ENCODE assay signal across 9 cellular contexts in the genomic region with DNA sequence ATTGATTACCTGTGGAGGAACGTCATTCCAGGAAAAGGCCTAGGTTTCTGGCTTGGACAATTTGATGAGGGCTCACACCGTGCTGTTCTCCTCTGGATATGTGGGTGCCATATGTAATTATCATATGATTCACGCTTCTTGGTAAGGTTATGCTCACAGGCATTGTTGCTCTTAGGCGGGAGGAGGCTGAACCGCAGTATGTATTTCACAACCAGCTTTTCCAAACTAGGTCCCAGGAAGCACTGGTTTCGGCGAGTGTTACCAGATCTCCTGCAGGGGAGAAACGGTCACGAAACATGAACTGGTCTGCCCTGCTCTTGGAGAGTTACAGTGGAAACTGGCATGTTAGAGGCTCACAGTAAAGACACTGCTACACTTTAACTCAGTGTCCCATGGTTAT. TPM values are rescaled to one million over a fixed set of nuclear protein-coding genes. Genes with fewer than 3 reads are reported as not detected.
DNase-seq lines count a peak whose midpoint lies in the region; ATAC-seq and TF ChIP-seq lines count a peak whose summit lies in the region.
"Had no signal": no experiment of that assay in that cellular context is flagged by ENCODE, and none has a peak within 500 bp of the region (broad histone marks: within the 10 kb centered on the region; RNA-seq: fewer than 3 reads in every experiment).

No MANE protein-coding gene starts in this region.

- H3K4me3 Mint-ChIP-seq in naive thymus-derived CD8-positive, alpha-beta T cell: peak overlapping the region; percentile 70 to 91 (median 81)

- POLR2A ChIA-PET in naive thymus-derived CD8-positive, alpha-beta T cell (lab: Charles Lee): interaction anchor here (0.7 to 2.4 kb wide), 8 partner anchors 8 to 288 kb away, joined by 3 to 16 read pairs (median 5); a partner anchor contains a TSS

- peak; percentile 21 for TF ChIP-seq CTCF in AG09309 (IDR thresholded peaks at IDR 0.05; ENCODE audit: control insufficient read depth, insufficient read depth, low read depth, low read length, missing control alignments)

- H3K9me3 Mint-ChIP-seq in naive thymus-derived CD8-positive, alpha-beta T cell: peaks cover 0 to 13% (median 0%) of the 10 kb centered on the region in 9 donors

- H3K27ac Mint-ChIP-seq in naive thymus-derived CD8-positive, alpha-beta T cell: peak overlapping the region in 9 of 10 donors; percentile 40 to 94 (median 87)

- H3K36me3 Mint-ChIP-seq in naive thymus-derived CD8-positive, alpha-beta T cell: peaks cover 0 to 4% (median 0%) of the 10 kb centered on the region in 3 donors

- peaks cover 12 to 16% of the 10 kb centered on the region in 2 donors for H3K4me1 ChIP-seq in duodenal mucosa (ENCODE audit: control insufficient read depth in 1 of 2, insufficient read depth in 2 of 2, low read length in 2 of 2)

- H3K27me3 Mint-ChIP-seq in naive thymus-derived CD8-positive, alpha-beta T cell: no peaks in the 10 kb centered on the region

- no peak overlapping the region for H3K27ac ChIP-seq in duodenal mucosa (ENCODE audit: low read depth, low read length)

- H3K36me3 ChIP-seq in duodenal mucosa (ENCODE audit: control insufficient read depth in 1 of 2, insufficient read depth in 2 of 2, low read length in 2 of 2): no peaks in the 10 kb centered on the region

- no peak for ATAC-seq in naive thymus-derived CD8-positive, alpha-beta T cell
- ATAC-seq in GM21529 (IDR thresholded peaks at IDR 0.05; ENCODE audit: unreplicated experiment) (no peak), GM18520 (IDR thresholded peaks at IDR 0.05; ENCODE audit: unreplicated experiment) (no peak), GM19397 (IDR thresholded peaks at IDR 0.05; ENCODE audit: unreplicated experiment) (no peak)

- H3K4me3 ChIP-seq in AG09309 (ENCODE audit: control insufficient read depth, low read depth, low read length) (peak overlapping the region; percentile 28), duodenal mucosa (ENCODE audit: low read depth in 1 of 2, low read length in 2 of 2) (peak overlapping the region; percentile 56 to 61)
- H3K4me3 ChIP-seq: lung had no signal

- no peaks in the 10 kb centered on the region for H3K27me3 ChIP-seq in duodenal mucosa (ENCODE audit: control insufficient read depth in 1 of 2, insufficient read depth in 2 of 2, low read length in 2 of 2)

- no peaks in the 10 kb centered on the region for H3K9me3 ChIP-seq in duodenal mucosa (ENCODE audit: control insufficient read depth in 1 of 2, low read length in 2 of 2)

- H3K4me1 Mint-ChIP-seq in naive thymus-derived CD8-positive, alpha-beta T cell: peaks cover 0 to 13% (median 6%) of the 10 kb centered on the region in 4 donors

- DNase-seq in AG09309 (ENCODE audit: low read depth) (peak; percentile 74), LHCN-M2 (ENCODE audit: low read depth) (peak; percentile 17), NCI-H510A treated with DMSO at 0.1 percent for 48 hours (lab: John Stamatoyannopoulos, UW) (no peak)
- DNase-seq in naive thymus-derived CD8-positive, alpha-beta T cell: no peak

- peak overlapping the region; percentile 15 to 59 for H3K9ac ChIP-seq in duodenal mucosa (ENCODE audit: low read depth in 1 of 2, low read length in 2 of 2)

RNA-seq across cellular contexts. Expression of a gene that starts 0.8 kb away (rescaled TPM):
- total RNA-seq in LHCN-M2 (2014; rRNA removed): 8.5 and 13.6 TPM in 2 replicates
- 13.2 TPM for polyA plus RNA-seq in LHCN-M2 (2012)
- 10 to 100 TPM; 11.5 to 12.3 TPM for total RNA-seq in naive thymus-derived CD8-positive, alpha-beta T cell
- polyA plus RNA-seq in naive thymus-derived CD8-positive, alpha-beta T cell: 10 to 100 TPM in 1 of 3 donors, 1 to 10 TPM in 2; 2.7 to 12.7 (median 5.8) TPM

Comparison
In these comparisons a context has a peak if more than half of its experiments do, and no peak if none do; other contexts are left out.
1. DNase-seq: peak in AG09309 (single experiment) and LHCN-M2 (single experiment); none in naive thymus-derived CD8-positive, alpha-beta T cell (0 of 10) and NCI-H510A treated with DMSO at 0.1 percent for 48 hours (single experiment).